Comparison of ENCODE assay signal across 26 cellular contexts in the genomic region with DNA sequence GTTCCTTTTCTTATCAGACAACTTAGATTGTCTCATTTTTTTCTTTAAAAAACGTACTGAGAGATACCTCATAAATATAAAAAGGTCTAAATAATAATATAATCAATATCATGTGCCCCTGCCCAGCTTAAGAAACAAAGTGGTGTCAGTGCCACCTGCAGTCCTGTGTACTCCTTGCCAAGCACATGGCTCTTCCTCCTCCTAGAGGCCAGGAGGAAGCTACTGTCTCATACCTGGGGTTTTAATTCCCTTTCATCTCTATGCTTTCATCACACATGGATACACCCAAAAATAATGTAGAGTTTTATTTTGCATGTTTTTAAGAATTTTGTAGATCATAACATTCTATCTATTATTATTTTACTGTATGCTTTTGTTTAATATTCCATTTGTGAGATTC.
A peak's percentile ranks its signal among the peaks of the same experiment; 100 is the strongest.
DNase-seq lines count a peak whose midpoint lies in the region; ATAC-seq and TF ChIP-seq lines count a peak whose summit lies in the region.
"Had no signal": no experiment of that assay in that cellular context is flagged by ENCODE, and none has a peak within 500 bp of the region (broad histone marks: within the 10 kb centered on the region; RNA-seq: fewer than 3 reads in every experiment).

No MANE protein-coding gene starts in this region.

- H4K20me1 ChIP-seq in SK-N-SH (ENCODE audit: insufficient read depth) (no peaks in the 10 kb centered on the region), Karpas-422 (ENCODE audit: insufficient read depth, low read depth, low read length) (no peaks in the 10 kb centered on the region)

- H3K4me3 ChIP-seq in SK-N-SH (ENCODE audit: low read depth in 2 of 2, low read length in 1 of 2): no peak overlapping the region
- H3K4me3 ChIP-seq in Karpas-422 (ENCODE audit: low read length): no peak overlapping the region
- H3K4me3 ChIP-seq in WERI-Rb-1 (ENCODE audit: low read depth, low read length): no peak overlapping the region
- H3K4me3 ChIP-seq: neural progenitor cell, right lobe of liver had no signal

- TF ChIP-seq CTCF in SK-N-SH (IDR thresholded peaks at IDR 0.05) (no peak), WERI-Rb-1 (IDR thresholded peaks at IDR 0.05; ENCODE audit: low read depth, low read length) (peak; percentile 26; the same call in 1 of the 2 replicates)

- no peaks in the 10 kb centered on the region for H3F3A ChIP-seq in SK-N-SH (replicated peaks; ENCODE audit: insufficient read depth)

- no peaks in the 10 kb centered on the region for H3K4me1 ChIP-seq in SK-N-SH (ENCODE audit: control insufficient read depth in 1 of 2, insufficient read depth in 2 of 2, low read depth in 1 of 2, low read length in 1 of 2)
- peaks cover 5% of the 10 kb centered on the region for H3K4me1 ChIP-seq in Karpas-422 (ENCODE audit: low read length)
- H3K4me1 ChIP-seq: Caco-2, neural progenitor cell, right lobe of liver had no signal

- CTCF ChIA-PET in SK-N-SH (lab: Yijun Ruan, JAX): interaction anchor here (1.3 to 1.5 kb wide), 2 partner anchors 35 to 182 kb away, joined by 4 to 5 read pairs; no protein-coding TSS in a partner anchor

- H3K4me3 Mint-ChIP-seq in stimulated activated memory B cell treated with anti-CD40 and anti-IgM and Interleukin-4, amounts not matched to agents 10 μg/mL and 1 μg/mL and 100 μg/mL, for 72 hours: no peak overlapping the region
- H3K4me3 Mint-ChIP-seq: activated CD4-positive, alpha-beta T cell treated with anti-CD3 and anti-CD28 coated beads for 36 hours; central memory CD8-positive, alpha-beta T cell; immature natural killer cell; neural progenitor cell had no signal

- no peaks in the 10 kb centered on the region for H3K27me3 Mint-ChIP-seq in stimulated activated memory B cell treated with anti-CD40 and anti-IgM and Interleukin-4, amounts not matched to agents 10 μg/mL and 1 μg/mL and 100 μg/mL, for 72 hours
- H3K27me3 Mint-ChIP-seq: activated CD4-positive, alpha-beta T cell treated with anti-CD3 and anti-CD28 coated beads for 36 hours; central memory CD8-positive, alpha-beta T cell had no signal

- no peaks in the 10 kb centered on the region for H3K9me3 ChIP-seq in SK-N-SH
- no peaks in the 10 kb centered on the region for H3K9me3 ChIP-seq in Karpas-422 (ENCODE audit: low read length)
- H3K9me3 ChIP-seq in WERI-Rb-1 (ENCODE audit: severe bottlenecking): no peaks in the 10 kb centered on the region
- H3K9me3 ChIP-seq: Caco-2, right lobe of liver had no signal

- H3K27ac Mint-ChIP-seq in stimulated activated memory B cell treated with anti-CD40 and anti-IgM and Interleukin-4, amounts not matched to agents 10 μg/mL and 1 μg/mL and 100 μg/mL, for 72 hours: peak overlapping the region; percentile 8
- H3K27ac Mint-ChIP-seq: activated CD4-positive, alpha-beta T cell treated with anti-CD3 and anti-CD28 coated beads for 36 hours; neural progenitor cell had no signal

- H3K27ac ChIP-seq in SK-N-SH (ENCODE audit: low read depth in 2 of 2, low read length in 1 of 2) (no peak overlapping the region), Karpas-422 (ENCODE audit: low read length) (no peak overlapping the region), WERI-Rb-1 (no peak overlapping the region)
- H3K27ac ChIP-seq: neural progenitor cell, right lobe of liver had no signal

- H3K4me1 Mint-ChIP-seq in stimulated activated memory B cell treated with anti-CD40 and anti-IgM and Interleukin-4, amounts not matched to agents 10 μg/mL and 1 μg/mL and 100 μg/mL, for 72 hours: no peaks in the 10 kb centered on the region
- H3K4me1 Mint-ChIP-seq: activated CD4-positive, alpha-beta T cell treated with anti-CD3 and anti-CD28 coated beads for 36 hours; central memory CD8-positive, alpha-beta T cell; neural progenitor cell had no signal

- no peaks in the 10 kb centered on the region for H3K9me3 Mint-ChIP-seq in stimulated activated memory B cell treated with anti-CD40 and anti-IgM and Interleukin-4, amounts not matched to agents 10 μg/mL and 1 μg/mL and 100 μg/mL, for 72 hours
- H3K9me3 Mint-ChIP-seq: central memory CD8-positive, alpha-beta T cell; immature natural killer cell; neural progenitor cell had no signal

- H3K79me2 ChIP-seq in SK-N-SH (ENCODE audit: insufficient read depth): no peaks in the 10 kb centered on the region
- H3K79me2 ChIP-seq in Karpas-422 (ENCODE audit: low read length): no peaks in the 10 kb centered on the region

- TF ChIP-seq RAD21 in SK-N-SH (IDR thresholded peaks at IDR 0.05; ENCODE audit: low read length): peak; percentile 23; the same call in 1 of the 2 replicates

- H3K36me3 Mint-ChIP-seq in stimulated activated memory B cell treated with anti-CD40 and anti-IgM and Interleukin-4, amounts not matched to agents 10 μg/mL and 1 μg/mL and 100 μg/mL, for 72 hours: no peaks in the 10 kb centered on the region

- H2AFZ ChIP-seq in SK-N-SH (ENCODE audit: low read depth): no peak overlapping the region
- H2AFZ ChIP-seq in Karpas-422 (ENCODE audit: low read length): no peak overlapping the region
- H2AFZ ChIP-seq: neural progenitor cell had no signal

- H3K9ac ChIP-seq in SK-N-SH (no peak overlapping the region), Karpas-422 (ENCODE audit: low read length) (no peak overlapping the region)
- H3K9ac ChIP-seq: neural progenitor cell had no signal

- H3K4me2 ChIP-seq in SK-N-SH (no peak overlapping the region), Karpas-422 (ENCODE audit: low read depth, low read length, poor library complexity, severe bottlenecking) (no peak overlapping the region)
- H3K4me2 ChIP-seq: neural progenitor cell had no signal

- TF ChIP-seq EP300 in SK-N-SH (IDR thresholded peaks at IDR 0.05; ENCODE audit: borderline replicate concordance in 1 of 2, low read depth in 1 of 2, low read length in 1 of 2): no peak

- no peaks in the 10 kb centered on the region for H3K36me3 ChIP-seq in SK-N-SH (replicated peaks in 1 of 2; ENCODE audit: control insufficient read depth in 1 of 2, insufficient read depth in 2 of 2, low read length in 1 of 2)
- no peaks in the 10 kb centered on the region for H3K36me3 ChIP-seq in Karpas-422 (ENCODE audit: insufficient read depth, low read length)
- H3K36me3 ChIP-seq in WERI-Rb-1: no peaks in the 10 kb centered on the region
- H3K36me3 ChIP-seq: neural progenitor cell, right lobe of liver had no signal

- ATAC-seq in SK-N-SH treated with all-trans-retinoic acid at 6 μM for 48 hours (no peak), GM19023 (IDR thresholded peaks at IDR 0.05; ENCODE audit: unreplicated experiment) (no peak), GM21526 (IDR thresholded peaks at IDR 0.05; ENCODE audit: low FRiP score, unreplicated experiment) (no peak)
- ATAC-seq in stimulated activated memory B cell treated with anti-CD40 and anti-IgM and Interleukin-4, amounts not matched to agents 10 μg/mL and 1 μg/mL and 100 μg/mL, for 72 hours: no peak
- ATAC-seq: activated CD4-positive, alpha-beta T cell treated with anti-CD3 and anti-CD28 coated beads for 36 hours had no signal

- WGBS in SK-N-SH (ENCODE audit: low lambda C conversion rate): 57% methylated on average over 1 of the region's 1 CpG

- H3K27me3 ChIP-seq in SK-N-SH (ENCODE audit: insufficient read depth): no peaks in the 10 kb centered on the region
- H3K27me3 ChIP-seq in Karpas-422 (ENCODE audit: low read length): no peaks in the 10 kb centered on the region
- H3K27me3 ChIP-seq in WERI-Rb-1 (ENCODE audit: insufficient read depth, low read depth, severe bottlenecking): no peaks in the 10 kb centered on the region
- H3K27me3 ChIP-seq: neural progenitor cell, right lobe of liver had no signal

- POLR2A ChIA-PET in SK-N-SH (lab: Yijun Ruan, JAX): no interaction called here

- DNase-seq in SK-N-SH (no peak), Karpas-422 (peak; percentile 48), WERI-Rb-1 (no peak), midbrain (lab: John Stamatoyannopoulos, UW) (no peak)
- DNase-seq: activated CD4-positive, alpha-beta T cell treated with anti-CD3 and anti-CD28 coated beads for 36 hours; activated CD8-positive, alpha-beta memory T cell treated with anti-CD3 and anti-CD28 coated beads for 24 hours; activated effector memory CD4-positive, alpha-beta T cell treated with anti-CD3 and anti-CD28 coated beads, Interleukin-2, amount 50 U/mL, for 16 hours; activated T-cell treated with anti-CD3 and anti-CD28 coated beads, Interleukin-2, amount 50 U/mL, for 1 hour; C1 segment of cervical spinal cord; Caco-2; H7; hypothalamus; immature natural killer cell; KBM-7; mesenchymal stem cell; NCI-H1694; NCI-H526 treated with DMSO at 0.1 percent for 48 hours; right lobe of liver; stimulated activated CD4-positive, alpha-beta T cell treated with anti-CD3 and anti-CD28 coated beads, Interleukin-2, amount 100 ng/mL, for 48 hours; trophoblast cell had no signal

- H3K9me2 ChIP-seq in SK-N-SH (no peaks in the 10 kb centered on the region), Karpas-422 (replicated peaks; ENCODE audit: insufficient read depth, low read length) (no peaks in the 10 kb centered on the region)

TF ChIP-seq in SK-N-SH, 30 proteins besides CTCF, POLR2A, EP300 and RAD21 (continues in another document):
- TF ChIP-seq YY1 (IDR thresholded peaks at IDR 0.05; ENCODE audit: low read depth): no peak
- TF ChIP-seq, protein P1, sequence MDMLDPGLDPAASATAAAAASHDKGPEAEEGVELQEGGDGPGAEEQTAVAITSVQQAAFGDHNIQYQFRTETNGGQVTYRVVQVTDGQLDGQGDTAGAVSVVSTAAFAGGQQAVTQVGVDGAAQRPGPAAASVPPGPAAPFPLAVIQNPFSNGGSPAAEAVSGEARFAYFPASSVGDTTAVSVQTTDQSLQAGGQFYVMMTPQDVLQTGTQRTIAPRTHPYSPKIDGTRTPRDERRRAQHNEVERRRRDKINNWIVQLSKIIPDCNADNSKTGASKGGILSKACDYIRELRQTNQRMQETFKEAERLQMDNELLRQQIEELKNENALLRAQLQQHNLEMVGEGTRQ (IDR thresholded peaks at IDR 0.05; ENCODE audit: borderline replicate concordance, low read depth, low read length): no peak

TF ChIP-seq in SK-N-SH treated with all-trans-retinoic acid at 6 μM for 48 hours, 23 proteins besides CTCF, POLR2A, EP300 and RAD21 (continues in another document):
- TF ChIP-seq ZC3H10 (CRISPR knock-in tag; IDR thresholded peaks at IDR 0.05) (no peak), TCF4 (CRISPR knock-in tag; IDR thresholded peaks at IDR 0.05; ENCODE audit: borderline replicate concordance) (no peak), ZNF565 (CRISPR knock-in tag; conservative IDR thresholded peaks at IDR 0.05; ENCODE audit: low read depth) (no peak), TOX (CRISPR knock-in tag; IDR thresholded peaks at IDR 0.05; ENCODE audit: borderline replicate concordance) (no peak)
